Comparison of ENCODE assay signal across 1 cellular context in the genomic region with DNA sequence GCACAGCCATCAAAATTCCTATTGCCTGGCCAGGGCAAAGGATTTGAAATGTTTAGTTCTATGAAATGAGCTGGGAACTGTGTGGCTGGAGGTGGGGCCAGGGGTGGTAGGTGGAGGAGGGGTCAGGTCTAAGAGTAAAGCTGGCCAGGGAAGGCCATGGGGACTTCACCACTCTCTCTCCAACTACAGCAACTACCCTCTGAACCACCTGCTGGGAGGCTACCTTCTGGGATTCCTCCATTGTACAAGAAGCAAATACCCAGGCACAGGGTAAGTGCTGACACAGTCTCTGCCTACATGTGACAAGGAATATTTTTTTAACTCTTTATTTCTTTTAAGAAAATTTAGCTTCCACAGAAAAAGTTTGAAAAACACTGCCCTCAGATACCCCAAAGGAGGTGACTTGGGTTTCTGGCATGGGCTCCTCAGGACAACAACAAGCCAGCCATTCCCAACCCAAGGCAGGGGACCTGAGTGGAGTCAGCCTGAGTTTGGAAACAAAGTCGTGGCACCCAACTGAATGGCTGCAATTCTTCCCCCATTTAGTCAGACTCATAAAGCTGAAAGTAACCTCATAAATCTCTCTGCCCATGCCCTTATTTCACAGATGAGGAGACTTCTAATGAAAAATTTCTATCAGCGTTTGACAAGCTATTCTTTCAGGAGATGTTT.
TF ChIP-seq lines count a peak whose summit lies in the region.

No MANE protein-coding gene starts in this region.

TF ChIP-seq in HCT116, 20 proteins besides CTCF, POLR2A, EP300 and RAD21:
- TF ChIP-seq JUND (IDR thresholded peaks at IDR 0.05) (no peak), CEBPB (IDR thresholded peaks at IDR 0.05; ENCODE audit: low read depth) (no peak)
TF ChIP-seq in HCT116: peak in this region for 0.
